ENCODE assay signal across 1 cellular context in the genomic region with DNA sequence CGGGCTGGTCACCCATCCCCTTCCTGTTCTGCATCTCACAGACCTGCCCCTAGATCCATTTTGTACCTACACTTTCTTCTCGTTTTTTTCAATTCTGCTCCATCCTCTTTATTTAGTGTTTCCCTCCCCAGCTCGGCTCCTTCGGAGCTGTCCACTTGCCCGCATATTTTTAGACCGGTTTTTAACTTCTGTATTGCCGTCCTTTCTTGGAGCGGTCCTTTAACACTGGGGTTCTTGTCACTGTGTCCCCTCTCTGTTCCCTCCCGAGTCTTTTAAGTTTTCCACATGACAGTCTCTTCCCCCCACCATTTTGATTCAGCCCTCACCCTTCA.
A peak's percentile ranks its signal among the peaks of the same experiment; 100 is the strongest.
TF ChIP-seq lines count a peak whose summit lies in the region.

No MANE protein-coding gene starts in this region.

TF ChIP-seq in HEK293, 187 proteins besides CTCF, POLR2A, EP300 and RAD21 (continued from another document):
- TF ChIP-seq, protein P1, sequence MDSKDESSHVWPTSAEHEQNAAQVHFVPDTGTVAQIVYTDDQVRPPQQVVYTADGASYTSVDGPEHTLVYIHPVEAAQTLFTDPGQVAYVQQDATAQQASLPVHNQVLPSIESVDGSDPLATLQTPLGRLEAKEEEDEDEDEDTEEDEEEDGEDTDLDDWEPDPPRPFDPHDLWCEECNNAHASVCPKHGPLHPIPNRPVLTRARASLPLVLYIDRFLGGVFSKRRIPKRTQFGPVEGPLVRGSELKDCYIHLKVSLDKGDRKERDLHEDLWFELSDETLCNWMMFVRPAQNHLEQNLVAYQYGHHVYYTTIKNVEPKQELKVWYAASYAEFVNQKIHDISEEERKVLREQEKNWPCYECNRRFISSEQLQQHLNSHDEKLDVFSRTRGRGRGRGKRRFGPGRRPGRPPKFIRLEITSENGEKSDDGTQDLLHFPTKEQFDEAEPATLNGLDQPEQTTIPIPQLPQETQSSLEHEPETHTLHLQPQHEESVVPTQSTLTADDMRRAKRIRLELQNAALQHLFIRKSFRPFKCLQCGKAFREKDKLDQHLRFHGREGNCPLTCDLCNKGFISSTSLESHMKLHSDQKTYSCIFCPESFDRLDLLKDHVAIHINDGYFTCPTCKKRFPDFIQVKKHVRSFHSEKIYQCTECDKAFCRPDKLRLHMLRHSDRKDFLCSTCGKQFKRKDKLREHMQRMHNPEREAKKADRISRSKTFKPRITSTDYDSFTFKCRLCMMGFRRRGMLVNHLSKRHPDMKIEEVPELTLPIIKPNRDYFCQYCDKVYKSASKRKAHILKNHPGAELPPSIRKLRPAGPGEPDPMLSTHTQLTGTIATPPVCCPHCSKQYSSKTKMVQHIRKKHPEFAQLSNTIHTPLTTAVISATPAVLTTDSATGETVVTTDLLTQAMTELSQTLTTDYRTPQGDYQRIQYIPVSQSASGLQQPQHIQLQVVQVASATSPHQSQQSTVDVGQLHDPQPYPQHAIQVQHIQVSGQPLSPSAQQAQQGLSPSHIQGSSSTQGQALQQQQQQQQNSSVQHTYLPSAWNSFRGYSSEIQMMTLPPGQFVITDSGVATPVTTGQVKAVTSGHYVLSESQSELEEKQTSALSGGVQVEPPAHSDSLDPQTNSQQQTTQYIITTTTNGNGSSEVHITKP (tag by site-specific recombination; IDR thresholded peaks at IDR 0.05) = 0 out of 2 replicates have a peak, but pooled peaks have one; percentile 27
- TF ChIP-seq ZNF133 (tag by site-specific recombination; IDR thresholded peaks at IDR 0.05) (no peak), ZNF785 (tag by site-specific recombination; IDR thresholded peaks at IDR 0.05) (no peak), ZNF416 (tag by site-specific recombination; IDR thresholded peaks at IDR 0.05) (no peak), KLF10 (tag by site-specific recombination; IDR thresholded peaks at IDR 0.05) (no peak), ZNF549 (tag by site-specific recombination; IDR thresholded peaks at IDR 0.05) (no peak), ZNF341 (tag by site-specific recombination; IDR thresholded peaks at IDR 0.05; ENCODE audit: low read depth) (no peak)
- TF ChIP-seq, protein P2, sequence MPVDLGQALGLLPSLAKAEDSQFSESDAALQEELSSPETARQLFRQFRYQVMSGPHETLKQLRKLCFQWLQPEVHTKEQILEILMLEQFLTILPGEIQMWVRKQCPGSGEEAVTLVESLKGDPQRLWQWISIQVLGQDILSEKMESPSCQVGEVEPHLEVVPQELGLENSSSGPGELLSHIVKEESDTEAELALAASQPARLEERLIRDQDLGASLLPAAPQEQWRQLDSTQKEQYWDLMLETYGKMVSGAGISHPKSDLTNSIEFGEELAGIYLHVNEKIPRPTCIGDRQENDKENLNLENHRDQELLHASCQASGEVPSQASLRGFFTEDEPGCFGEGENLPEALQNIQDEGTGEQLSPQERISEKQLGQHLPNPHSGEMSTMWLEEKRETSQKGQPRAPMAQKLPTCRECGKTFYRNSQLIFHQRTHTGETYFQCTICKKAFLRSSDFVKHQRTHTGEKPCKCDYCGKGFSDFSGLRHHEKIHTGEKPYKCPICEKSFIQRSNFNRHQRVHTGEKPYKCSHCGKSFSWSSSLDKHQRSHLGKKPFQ (tag by site-specific recombination; IDR thresholded peaks at IDR 0.05) = no peak
- TF ChIP-seq, protein P3, sequence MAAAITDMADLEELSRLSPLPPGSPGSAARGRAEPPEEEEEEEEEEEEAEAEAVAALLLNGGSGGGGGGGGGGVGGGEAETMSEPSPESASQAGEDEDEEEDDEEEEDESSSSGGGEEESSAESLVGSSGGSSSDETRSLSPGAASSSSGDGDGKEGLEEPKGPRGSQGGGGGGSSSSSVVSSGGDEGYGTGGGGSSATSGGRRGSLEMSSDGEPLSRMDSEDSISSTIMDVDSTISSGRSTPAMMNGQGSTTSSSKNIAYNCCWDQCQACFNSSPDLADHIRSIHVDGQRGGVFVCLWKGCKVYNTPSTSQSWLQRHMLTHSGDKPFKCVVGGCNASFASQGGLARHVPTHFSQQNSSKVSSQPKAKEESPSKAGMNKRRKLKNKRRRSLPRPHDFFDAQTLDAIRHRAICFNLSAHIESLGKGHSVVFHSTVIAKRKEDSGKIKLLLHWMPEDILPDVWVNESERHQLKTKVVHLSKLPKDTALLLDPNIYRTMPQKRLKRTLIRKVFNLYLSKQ (tag by site-specific recombination; IDR thresholded peaks at IDR 0.05; ENCODE audit: borderline replicate concordance) = no peak
- TF ChIP-seq, protein P4, sequence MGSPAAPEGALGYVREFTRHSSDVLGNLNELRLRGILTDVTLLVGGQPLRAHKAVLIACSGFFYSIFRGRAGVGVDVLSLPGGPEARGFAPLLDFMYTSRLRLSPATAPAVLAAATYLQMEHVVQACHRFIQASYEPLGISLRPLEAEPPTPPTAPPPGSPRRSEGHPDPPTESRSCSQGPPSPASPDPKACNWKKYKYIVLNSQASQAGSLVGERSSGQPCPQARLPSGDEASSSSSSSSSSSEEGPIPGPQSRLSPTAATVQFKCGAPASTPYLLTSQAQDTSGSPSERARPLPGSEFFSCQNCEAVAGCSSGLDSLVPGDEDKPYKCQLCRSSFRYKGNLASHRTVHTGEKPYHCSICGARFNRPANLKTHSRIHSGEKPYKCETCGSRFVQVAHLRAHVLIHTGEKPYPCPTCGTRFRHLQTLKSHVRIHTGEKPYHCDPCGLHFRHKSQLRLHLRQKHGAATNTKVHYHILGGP (tag by site-specific recombination; IDR thresholded peaks at IDR 0.05) = no peak
- TF ChIP-seq, protein P5, sequence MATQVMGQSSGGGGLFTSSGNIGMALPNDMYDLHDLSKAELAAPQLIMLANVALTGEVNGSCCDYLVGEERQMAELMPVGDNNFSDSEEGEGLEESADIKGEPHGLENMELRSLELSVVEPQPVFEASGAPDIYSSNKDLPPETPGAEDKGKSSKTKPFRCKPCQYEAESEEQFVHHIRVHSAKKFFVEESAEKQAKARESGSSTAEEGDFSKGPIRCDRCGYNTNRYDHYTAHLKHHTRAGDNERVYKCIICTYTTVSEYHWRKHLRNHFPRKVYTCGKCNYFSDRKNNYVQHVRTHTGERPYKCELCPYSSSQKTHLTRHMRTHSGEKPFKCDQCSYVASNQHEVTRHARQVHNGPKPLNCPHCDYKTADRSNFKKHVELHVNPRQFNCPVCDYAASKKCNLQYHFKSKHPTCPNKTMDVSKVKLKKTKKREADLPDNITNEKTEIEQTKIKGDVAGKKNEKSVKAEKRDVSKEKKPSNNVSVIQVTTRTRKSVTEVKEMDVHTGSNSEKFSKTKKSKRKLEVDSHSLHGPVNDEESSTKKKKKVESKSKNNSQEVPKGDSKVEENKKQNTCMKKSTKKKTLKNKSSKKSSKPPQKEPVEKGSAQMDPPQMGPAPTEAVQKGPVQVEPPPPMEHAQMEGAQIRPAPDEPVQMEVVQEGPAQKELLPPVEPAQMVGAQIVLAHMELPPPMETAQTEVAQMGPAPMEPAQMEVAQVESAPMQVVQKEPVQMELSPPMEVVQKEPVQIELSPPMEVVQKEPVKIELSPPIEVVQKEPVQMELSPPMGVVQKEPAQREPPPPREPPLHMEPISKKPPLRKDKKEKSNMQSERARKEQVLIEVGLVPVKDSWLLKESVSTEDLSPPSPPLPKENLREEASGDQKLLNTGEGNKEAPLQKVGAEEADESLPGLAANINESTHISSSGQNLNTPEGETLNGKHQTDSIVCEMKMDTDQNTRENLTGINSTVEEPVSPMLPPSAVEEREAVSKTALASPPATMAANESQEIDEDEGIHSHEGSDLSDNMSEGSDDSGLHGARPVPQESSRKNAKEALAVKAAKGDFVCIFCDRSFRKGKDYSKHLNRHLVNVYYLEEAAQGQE (tag by site-specific recombination; IDR thresholded peaks at IDR 0.05) = peak; percentile 89
- TF ChIP-seq, protein P6, sequence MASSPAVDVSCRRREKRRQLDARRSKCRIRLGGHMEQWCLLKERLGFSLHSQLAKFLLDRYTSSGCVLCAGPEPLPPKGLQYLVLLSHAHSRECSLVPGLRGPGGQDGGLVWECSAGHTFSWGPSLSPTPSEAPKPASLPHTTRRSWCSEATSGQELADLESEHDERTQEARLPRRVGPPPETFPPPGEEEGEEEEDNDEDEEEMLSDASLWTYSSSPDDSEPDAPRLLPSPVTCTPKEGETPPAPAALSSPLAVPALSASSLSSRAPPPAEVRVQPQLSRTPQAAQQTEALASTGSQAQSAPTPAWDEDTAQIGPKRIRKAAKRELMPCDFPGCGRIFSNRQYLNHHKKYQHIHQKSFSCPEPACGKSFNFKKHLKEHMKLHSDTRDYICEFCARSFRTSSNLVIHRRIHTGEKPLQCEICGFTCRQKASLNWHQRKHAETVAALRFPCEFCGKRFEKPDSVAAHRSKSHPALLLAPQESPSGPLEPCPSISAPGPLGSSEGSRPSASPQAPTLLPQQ (tag by site-specific recombination; IDR thresholded peaks at IDR 0.05) = no peak
